1 cellular context compared by ENCODE assay signal in genomic region chr19:3025516-3025890, GRCh38.
TF ChIP-seq lines count a peak whose summit lies in the region.

No MANE protein-coding gene starts in this region.

TF ChIP-seq in WTC11, 78 proteins besides CTCF, POLR2A, EP300 and RAD21 (continued from another document):
- TF ChIP-seq AR (CRISPR knock-in tag; IDR thresholded peaks at IDR 0.05), result no peak
